ENCODE assay signal across 1 cellular context in the genomic region with DNA sequence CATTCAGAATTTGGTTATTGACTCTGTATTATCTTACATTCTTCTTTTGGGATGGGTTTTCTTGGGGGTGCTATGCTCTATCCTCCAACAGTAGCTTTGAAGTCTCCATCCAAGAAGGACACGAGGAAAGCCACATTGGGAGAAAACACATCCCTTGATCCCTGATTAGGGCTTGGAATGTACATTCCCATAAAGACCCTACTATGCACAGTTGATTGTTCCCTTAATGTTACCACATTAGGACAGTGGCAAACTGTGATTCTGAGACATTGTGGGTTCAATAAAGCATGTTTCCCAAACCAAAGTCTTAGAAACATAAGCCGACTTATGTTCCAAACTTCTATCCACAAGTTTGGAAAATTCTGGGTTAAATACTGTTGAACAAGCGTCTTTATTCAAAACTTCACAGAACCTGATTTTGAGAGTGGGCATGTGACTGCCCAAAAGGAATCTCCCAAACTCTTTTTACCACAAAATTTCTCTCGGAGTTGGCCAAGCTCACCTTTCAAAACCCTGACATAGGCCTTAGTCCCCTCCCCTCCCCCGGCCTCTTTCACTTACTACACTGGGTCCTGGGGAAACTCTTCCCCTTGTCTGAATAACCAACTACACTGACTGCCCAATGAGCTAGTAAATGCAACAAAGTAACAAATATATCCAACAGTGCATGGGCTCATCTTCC.
TF ChIP-seq lines count a peak whose summit lies in the region.

No MANE protein-coding gene starts in this region.

TF ChIP-seq in K562, 482 proteins besides CTCF, POLR2A, EP300 and RAD21 (continued from another document):
- TF ChIP-seq, protein P1, sequence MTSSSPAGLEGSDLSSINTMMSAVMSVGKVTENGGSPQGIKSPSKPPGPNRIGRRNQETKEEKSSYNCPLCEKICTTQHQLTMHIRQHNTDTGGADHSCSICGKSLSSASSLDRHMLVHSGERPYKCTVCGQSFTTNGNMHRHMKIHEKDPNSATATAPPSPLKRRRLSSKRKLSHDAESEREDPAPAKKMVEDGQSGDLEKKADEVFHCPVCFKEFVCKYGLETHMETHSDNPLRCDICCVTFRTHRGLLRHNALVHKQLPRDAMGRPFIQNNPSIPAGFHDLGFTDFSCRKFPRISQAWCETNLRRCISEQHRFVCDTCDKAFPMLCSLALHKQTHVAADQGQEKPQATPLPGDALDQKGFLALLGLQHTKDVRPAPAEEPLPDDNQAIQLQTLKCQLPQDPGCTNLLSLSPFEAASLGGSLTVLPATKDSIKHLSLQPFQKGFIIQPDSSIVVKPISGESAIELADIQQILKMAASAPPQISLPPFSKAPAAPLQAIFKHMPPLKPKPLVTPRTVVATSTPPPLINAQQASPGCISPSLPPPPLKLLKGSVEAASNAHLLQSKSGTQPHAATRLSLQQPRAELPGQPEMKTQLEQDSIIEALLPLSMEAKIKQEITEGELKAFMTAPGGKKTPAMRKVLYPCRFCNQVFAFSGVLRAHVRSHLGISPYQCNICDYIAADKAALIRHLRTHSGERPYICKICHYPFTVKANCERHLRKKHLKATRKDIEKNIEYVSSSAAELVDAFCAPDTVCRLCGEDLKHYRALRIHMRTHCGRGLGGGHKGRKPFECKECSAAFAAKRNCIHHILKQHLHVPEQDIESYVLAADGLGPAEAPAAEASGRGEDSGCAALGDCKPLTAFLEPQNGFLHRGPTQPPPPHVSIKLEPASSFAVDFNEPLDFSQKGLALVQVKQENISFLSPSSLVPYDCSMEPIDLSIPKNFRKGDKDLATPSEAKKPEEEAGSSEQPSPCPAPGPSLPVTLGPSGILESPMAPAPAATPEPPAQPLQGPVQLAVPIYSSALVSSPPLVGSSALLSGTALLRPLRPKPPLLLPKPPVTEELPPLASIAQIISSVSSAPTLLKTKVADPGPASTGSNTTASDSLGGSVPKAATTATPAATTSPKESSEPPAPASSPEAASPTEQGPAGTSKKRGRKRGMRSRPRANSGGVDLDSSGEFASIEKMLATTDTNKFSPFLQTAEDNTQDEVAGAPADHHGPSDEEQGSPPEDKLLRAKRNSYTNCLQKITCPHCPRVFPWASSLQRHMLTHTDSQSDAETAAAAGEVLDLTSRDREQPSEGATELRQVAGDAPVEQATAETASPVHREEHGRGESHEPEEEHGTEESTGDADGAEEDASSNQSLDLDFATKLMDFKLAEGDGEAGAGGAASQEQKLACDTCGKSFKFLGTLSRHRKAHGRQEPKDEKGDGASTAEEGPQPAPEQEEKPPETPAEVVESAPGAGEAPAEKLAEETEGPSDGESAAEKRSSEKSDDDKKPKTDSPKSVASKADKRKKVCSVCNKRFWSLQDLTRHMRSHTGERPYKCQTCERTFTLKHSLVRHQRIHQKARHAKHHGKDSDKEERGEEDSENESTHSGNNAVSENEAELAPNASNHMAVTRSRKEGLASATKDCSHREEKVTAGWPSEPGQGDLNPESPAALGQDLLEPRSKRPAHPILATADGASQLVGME (CRISPR knock-in tag; IDR thresholded peaks at IDR 0.05), result no peak
- TF ChIP-seq SETDB1 (IDR thresholded peaks at IDR 0.05; ENCODE audit: low read length) (no peak), TCF3 (CRISPR knock-in tag; IDR thresholded peaks at IDR 0.05) (no peak), SAP30 (IDR thresholded peaks at IDR 0.05; ENCODE audit: borderline replicate concordance, insufficient read depth, low read depth, low read length, poor library complexity, severe bottlenecking) (no peak), HNRNPH1 (optimal IDR thresholded peaks at IDR 0.05; ENCODE audit: low read depth, low read length) (no peak), KAT8 (IDR thresholded peaks at IDR 0.05; ENCODE audit: low read depth) (no peak), PHB2 (IDR thresholded peaks at IDR 0.05; ENCODE audit: low read depth) (no peak), SMAD2 (IDR thresholded peaks at IDR 0.05; ENCODE audit: low read depth, low read length) (no peak), ZKSCAN1 (IDR thresholded peaks at IDR 0.05; ENCODE audit: low read depth, low read length) (peak; percentile 90; the same call in 1 of the 2 replicates), EWSR1 (IDR thresholded peaks at IDR 0.05; ENCODE audit: borderline replicate concordance, low read depth, partially characterized antibody) (no peak), NEUROD1 (IDR thresholded peaks at IDR 0.05; ENCODE audit: borderline replicate concordance, low read depth, low read length, partially characterized antibody) (no peak), GTF2A2 (tag; IDR thresholded peaks at IDR 0.05) (no peak), MTA3 (IDR thresholded peaks at IDR 0.05; ENCODE audit: borderline replicate concordance) (no peak), GABPB1 (CRISPR knock-in tag; IDR thresholded peaks at IDR 0.05) (0 out of 2 replicates have a peak, but pooled peaks have one; percentile 10), NCOA6 (IDR thresholded peaks at IDR 0.05) (no peak), ZNF143 (CRISPR knock-in tag; IDR thresholded peaks at IDR 0.05) (no peak), SNIP1 (IDR thresholded peaks at IDR 0.05; ENCODE audit: low read depth) (no peak)
- TF ChIP-seq, protein P2, sequence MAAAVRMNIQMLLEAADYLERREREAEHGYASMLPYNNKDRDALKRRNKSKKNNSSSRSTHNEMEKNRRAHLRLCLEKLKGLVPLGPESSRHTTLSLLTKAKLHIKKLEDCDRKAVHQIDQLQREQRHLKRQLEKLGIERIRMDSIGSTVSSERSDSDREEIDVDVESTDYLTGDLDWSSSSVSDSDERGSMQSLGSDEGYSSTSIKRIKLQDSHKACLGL (CRISPR knock-in tag; IDR thresholded peaks at IDR 0.05; ENCODE audit: borderline replicate concordance, poor library complexity, severe bottlenecking), result no peak
- TF ChIP-seq, protein P3, sequence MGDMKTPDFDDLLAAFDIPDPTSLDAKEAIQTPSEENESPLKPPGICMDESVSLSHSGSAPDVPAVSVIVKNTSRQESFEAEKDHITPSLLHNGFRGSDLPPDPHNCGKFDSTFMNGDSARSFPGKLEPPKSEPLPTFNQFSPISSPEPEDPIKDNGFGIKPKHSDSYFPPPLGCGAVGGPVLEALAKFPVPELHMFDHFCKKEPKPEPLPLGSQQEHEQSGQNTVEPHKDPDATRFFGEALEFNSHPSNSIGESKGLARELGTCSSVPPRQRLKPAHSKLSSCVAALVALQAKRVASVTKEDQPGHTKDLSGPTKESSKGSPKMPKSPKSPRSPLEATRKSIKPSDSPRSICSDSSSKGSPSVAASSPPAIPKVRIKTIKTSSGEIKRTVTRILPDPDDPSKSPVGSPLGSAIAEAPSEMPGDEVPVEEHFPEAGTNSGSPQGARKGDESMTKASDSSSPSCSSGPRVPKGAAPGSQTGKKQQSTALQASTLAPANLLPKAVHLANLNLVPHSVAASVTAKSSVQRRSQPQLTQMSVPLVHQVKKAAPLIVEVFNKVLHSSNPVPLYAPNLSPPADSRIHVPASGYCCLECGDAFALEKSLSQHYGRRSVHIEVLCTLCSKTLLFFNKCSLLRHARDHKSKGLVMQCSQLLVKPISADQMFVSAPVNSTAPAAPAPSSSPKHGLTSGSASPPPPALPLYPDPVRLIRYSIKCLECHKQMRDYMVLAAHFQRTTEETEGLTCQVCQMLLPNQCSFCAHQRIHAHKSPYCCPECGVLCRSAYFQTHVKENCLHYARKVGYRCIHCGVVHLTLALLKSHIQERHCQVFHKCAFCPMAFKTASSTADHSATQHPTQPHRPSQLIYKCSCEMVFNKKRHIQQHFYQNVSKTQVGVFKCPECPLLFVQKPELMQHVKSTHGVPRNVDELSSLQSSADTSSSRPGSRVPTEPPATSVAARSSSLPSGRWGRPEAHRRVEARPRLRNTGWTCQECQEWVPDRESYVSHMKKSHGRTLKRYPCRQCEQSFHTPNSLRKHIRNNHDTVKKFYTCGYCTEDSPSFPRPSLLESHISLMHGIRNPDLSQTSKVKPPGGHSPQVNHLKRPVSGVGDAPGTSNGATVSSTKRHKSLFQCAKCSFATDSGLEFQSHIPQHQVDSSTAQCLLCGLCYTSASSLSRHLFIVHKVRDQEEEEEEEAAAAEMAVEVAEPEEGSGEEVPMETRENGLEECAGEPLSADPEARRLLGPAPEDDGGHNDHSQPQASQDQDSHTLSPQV (IDR thresholded peaks at IDR 0.05), result 0 out of 2 replicates have a peak, but pooled peaks have one; percentile 1
- TF ChIP-seq, protein P4, sequence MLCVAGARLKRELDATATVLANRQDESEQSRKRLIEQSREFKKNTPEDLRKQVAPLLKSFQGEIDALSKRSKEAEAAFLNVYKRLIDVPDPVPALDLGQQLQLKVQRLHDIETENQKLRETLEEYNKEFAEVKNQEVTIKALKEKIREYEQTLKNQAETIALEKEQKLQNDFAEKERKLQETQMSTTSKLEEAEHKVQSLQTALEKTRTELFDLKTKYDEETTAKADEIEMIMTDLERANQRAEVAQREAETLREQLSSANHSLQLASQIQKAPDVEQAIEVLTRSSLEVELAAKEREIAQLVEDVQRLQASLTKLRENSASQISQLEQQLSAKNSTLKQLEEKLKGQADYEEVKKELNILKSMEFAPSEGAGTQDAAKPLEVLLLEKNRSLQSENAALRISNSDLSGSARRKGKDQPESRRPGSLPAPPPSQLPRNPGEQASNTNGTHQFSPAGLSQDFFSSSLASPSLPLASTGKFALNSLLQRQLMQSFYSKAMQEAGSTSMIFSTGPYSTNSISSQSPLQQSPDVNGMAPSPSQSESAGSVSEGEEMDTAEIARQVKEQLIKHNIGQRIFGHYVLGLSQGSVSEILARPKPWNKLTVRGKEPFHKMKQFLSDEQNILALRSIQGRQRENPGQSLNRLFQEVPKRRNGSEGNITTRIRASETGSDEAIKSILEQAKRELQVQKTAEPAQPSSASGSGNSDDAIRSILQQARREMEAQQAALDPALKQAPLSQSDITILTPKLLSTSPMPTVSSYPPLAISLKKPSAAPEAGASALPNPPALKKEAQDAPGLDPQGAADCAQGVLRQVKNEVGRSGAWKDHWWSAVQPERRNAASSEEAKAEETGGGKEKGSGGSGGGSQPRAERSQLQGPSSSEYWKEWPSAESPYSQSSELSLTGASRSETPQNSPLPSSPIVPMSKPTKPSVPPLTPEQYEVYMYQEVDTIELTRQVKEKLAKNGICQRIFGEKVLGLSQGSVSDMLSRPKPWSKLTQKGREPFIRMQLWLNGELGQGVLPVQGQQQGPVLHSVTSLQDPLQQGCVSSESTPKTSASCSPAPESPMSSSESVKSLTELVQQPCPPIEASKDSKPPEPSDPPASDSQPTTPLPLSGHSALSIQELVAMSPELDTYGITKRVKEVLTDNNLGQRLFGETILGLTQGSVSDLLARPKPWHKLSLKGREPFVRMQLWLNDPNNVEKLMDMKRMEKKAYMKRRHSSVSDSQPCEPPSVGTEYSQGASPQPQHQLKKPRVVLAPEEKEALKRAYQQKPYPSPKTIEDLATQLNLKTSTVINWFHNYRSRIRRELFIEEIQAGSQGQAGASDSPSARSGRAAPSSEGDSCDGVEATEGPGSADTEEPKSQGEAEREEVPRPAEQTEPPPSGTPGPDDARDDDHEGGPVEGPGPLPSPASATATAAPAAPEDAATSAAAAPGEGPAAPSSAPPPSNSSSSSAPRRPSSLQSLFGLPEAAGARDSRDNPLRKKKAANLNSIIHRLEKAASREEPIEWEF (CRISPR knock-in tag; IDR thresholded peaks at IDR 0.05), result no peak
- TF ChIP-seq, protein P5, sequence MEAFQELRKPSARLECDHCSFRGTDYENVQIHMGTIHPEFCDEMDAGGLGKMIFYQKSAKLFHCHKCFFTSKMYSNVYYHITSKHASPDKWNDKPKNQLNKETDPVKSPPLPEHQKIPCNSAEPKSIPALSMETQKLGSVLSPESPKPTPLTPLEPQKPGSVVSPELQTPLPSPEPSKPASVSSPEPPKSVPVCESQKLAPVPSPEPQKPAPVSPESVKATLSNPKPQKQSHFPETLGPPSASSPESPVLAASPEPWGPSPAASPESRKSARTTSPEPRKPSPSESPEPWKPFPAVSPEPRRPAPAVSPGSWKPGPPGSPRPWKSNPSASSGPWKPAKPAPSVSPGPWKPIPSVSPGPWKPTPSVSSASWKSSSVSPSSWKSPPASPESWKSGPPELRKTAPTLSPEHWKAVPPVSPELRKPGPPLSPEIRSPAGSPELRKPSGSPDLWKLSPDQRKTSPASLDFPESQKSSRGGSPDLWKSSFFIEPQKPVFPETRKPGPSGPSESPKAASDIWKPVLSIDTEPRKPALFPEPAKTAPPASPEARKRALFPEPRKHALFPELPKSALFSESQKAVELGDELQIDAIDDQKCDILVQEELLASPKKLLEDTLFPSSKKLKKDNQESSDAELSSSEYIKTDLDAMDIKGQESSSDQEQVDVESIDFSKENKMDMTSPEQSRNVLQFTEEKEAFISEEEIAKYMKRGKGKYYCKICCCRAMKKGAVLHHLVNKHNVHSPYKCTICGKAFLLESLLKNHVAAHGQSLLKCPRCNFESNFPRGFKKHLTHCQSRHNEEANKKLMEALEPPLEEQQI (IDR thresholded peaks at IDR 0.05), result no peak
- TF ChIP-seq, protein P6, sequence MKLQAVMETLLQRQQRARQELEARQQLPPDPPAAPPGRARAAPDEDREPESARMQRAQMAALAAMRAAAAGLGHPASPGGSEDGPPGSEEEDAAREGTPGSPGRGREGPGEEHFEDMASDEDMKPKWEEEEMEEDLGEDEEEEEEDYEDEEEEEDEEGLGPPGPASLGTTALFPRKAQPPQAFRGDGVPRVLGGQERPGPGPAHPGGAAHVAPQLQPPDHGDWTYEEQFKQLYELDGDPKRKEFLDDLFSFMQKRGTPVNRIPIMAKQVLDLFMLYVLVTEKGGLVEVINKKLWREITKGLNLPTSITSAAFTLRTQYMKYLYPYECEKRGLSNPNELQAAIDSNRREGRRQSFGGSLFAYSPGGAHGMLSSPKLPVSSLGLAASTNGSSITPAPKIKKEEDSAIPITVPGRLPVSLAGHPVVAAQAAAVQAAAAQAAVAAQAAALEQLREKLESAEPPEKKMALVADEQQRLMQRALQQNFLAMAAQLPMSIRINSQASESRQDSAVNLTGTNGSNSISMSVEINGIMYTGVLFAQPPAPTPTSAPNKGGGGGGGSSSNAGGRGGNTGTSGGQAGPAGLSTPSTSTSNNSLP (IDR thresholded peaks at IDR 0.05; ENCODE audit: borderline replicate concordance, low read depth, low read length), result no peak
- TF ChIP-seq, protein P7, sequence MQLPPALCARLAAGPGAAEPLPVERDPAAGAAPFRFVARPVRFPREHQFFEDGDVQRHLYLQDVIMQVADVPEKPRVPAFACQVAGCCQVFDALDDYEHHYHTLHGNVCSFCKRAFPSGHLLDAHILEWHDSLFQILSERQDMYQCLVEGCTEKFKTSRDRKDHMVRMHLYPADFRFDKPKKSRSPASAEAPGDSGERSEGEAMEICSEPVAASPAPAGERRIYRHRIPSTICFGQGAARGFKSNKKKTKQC (CRISPR knock-in tag; IDR thresholded peaks at IDR 0.05), result no peak
